In the genomic region with DNA sequence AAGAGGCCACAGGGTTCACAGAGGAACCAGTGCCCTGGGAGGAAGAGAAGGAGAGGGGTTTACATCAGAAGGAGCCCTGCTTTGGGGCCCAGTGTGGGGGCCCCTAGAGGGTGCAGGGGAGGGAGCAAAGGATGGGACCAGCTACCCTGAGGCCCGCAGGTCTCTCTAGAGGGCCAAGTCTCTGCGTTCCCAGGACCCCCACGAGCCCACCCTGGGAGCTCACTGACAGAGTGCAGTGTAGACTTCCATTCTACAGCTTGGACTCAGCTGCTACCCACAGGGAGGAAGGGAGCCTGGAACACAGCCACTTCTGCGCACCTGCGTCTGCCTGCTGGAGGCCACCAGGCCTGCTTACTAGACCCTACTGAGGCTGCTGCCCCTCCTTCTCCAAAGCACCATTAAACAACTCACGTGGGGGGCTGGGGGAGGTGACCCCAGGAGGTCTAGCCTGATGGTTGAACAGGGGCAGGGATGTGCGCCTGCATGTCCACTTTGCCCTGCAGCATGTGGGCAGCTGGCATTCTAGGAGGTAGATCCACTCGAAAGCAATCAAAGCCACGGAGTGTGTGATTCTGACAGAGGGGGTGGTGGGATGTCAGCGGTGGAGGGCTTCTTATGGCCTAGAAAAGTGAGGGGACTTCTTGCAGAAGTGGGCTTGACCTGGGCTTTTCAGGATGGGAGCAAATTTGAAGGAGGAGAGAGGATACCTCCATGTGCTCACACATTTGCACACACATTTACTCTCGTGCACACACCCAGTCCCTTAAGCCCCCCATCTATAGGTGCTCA, we compare ENCODE assay signal across 13 cellular contexts.
A peak's percentile ranks its signal among the peaks of the same experiment; 100 is the strongest.
DNase-seq lines count a peak whose midpoint lies in the region; ATAC-seq and TF ChIP-seq lines count a peak whose summit lies in the region.
"Had no signal": no experiment of that assay in that cellular context is flagged by ENCODE, and none has a peak within 500 bp of the region (broad histone marks: within the 10 kb centered on the region; RNA-seq: fewer than 3 reads in every experiment).

No MANE protein-coding gene starts in this region.

- H3K4me3 ChIP-seq in hepatocyte: no peak overlapping the region
- H3K4me3 ChIP-seq in GM23248: no peak overlapping the region
- H3K4me3 ChIP-seq in A673 (ENCODE audit: low read depth, low read length, poor library complexity, severe bottlenecking): no peak overlapping the region
- H3K4me3 ChIP-seq: smooth muscle cell had no signal

- no peaks in the 10 kb centered on the region for H3K9me3 Mint-ChIP-seq in activated T-cell treated with anti-CD3 and anti-CD28 coated beads, Interleukin-2, amount 50 U/mL, for 24 hours
- no peaks in the 10 kb centered on the region for H3K9me3 Mint-ChIP-seq in stimulated activated naive B cell treated with anti-CD40 and anti-IgM and Interleukin-4, amounts not matched to agents 10 μg/mL and 1 μg/mL and 100 μg/mL, for 72 hours

- in situ Hi-C loops in GM23248 (cut with MboI): no loop called here

- H3K9me2 ChIP-seq in hepatocyte (replicated peaks; ENCODE audit: insufficient read depth) (no peaks in the 10 kb centered on the region), GM23248 (ENCODE audit: insufficient read depth) (no peaks in the 10 kb centered on the region)

- ATAC-seq in stimulated activated naive B cell treated with anti-CD40 and anti-IgM and Interleukin-4, amounts not matched to agents 10 μg/mL and 1 μg/mL and 100 μg/mL, for 72 hours (replicated peaks): no peak
- ATAC-seq in HG03108 (IDR thresholded peaks at IDR 0.05; ENCODE audit: unreplicated experiment): no peak

- POLR2A ChIA-PET in RWPE1 (lab: Yijun Ruan, JAX; ENCODE audit: low non-redundant PET): no interaction called here
- POLR2A ChIA-PET in A673 (lab: Charles Lee; ENCODE audit: low non-redundant PET): no interaction called here

- H2AFZ ChIP-seq in hepatocyte (no peak overlapping the region), GM23248 (no peak overlapping the region)

- H3K36me3 Mint-ChIP-seq in activated T-cell treated with anti-CD3 and anti-CD28 coated beads, Interleukin-2, amount 50 U/mL, for 24 hours (ENCODE audit: low read depth): no peaks in the 10 kb centered on the region
- H3K36me3 Mint-ChIP-seq in stimulated activated naive B cell treated with anti-CD40 and anti-IgM and Interleukin-4, amounts not matched to agents 10 μg/mL and 1 μg/mL and 100 μg/mL, for 72 hours: no peaks in the 10 kb centered on the region

- no peak for TF ChIP-seq CTCF in RWPE1 (conservative IDR thresholded peaks at IDR 0.05; ENCODE audit: low read depth)
- TF ChIP-seq CTCF in hepatocyte (IDR thresholded peaks at IDR 0.05; ENCODE audit: poor library complexity): no peak
- no peak for TF ChIP-seq CTCF in A673 (conservative IDR thresholded peaks at IDR 0.05; ENCODE audit: low read depth, low read length)

- H3K4me1 Mint-ChIP-seq in activated T-cell treated with anti-CD3 and anti-CD28 coated beads, Interleukin-2, amount 50 U/mL, for 24 hours (ENCODE audit: low read depth): peaks cover 88% of the 10 kb centered on the region
- peaks cover 63 to 77% of the 10 kb centered on the region in 2 donors for H3K4me1 Mint-ChIP-seq in stimulated activated naive B cell treated with anti-CD40 and anti-IgM and Interleukin-4, amounts not matched to agents 10 μg/mL and 1 μg/mL and 100 μg/mL, for 72 hours

- H4K20me1 ChIP-seq in hepatocyte (ENCODE audit: insufficient read depth, poor library complexity, severe bottlenecking): no peaks in the 10 kb centered on the region
- H4K20me1 ChIP-seq in GM23248 (ENCODE audit: insufficient read depth): no peaks in the 10 kb centered on the region

- H3K27me3 ChIP-seq in hepatocyte (no peaks in the 10 kb centered on the region), GM23248 (replicated peaks; ENCODE audit: insufficient read depth) (no peaks in the 10 kb centered on the region), A673 (replicated peaks; ENCODE audit: insufficient read depth, low read depth, low read length, poor library complexity) (no peaks in the 10 kb centered on the region)
- H3K27me3 ChIP-seq: BE2C had no signal

- H3K9me3 ChIP-seq in hepatocyte (ENCODE audit: low read depth) (no peaks in the 10 kb centered on the region), GM23248 (ENCODE audit: low read depth) (no peaks in the 10 kb centered on the region), A673 (ENCODE audit: low read depth, low read length, poor library complexity, severe bottlenecking) (no peaks in the 10 kb centered on the region)
- H3K9me3 ChIP-seq: BE2C had no signal

- H3K4me1 ChIP-seq in hepatocyte (ENCODE audit: insufficient read depth) (peaks cover 9% of the 10 kb centered on the region), GM23248 (ENCODE audit: insufficient read depth) (peaks cover 3% of the 10 kb centered on the region), A673 (ENCODE audit: insufficient read depth, low read length, poor library complexity, severe bottlenecking) (no peaks in the 10 kb centered on the region)

- intact Hi-C loops in A673 (cut with micrococcal nuclease; ENCODE audit: unreplicated experiment): no loop called here

- 93% methylated on average over 11 of the region's 11 CpGs for WGBS in hepatocyte (ENCODE audit: low lambda C conversion rate, missing lambda C conversion rate)
- WGBS in GM23248 (ENCODE audit: low coverage in 1 of 2, low lambda C conversion rate in 2 of 2, missing lambda C conversion rate in 2 of 2), 2 experiments: 81 to 87% methylated on average over 11 of the region's 11 CpGs

- CTCF ChIA-PET in RWPE1 (lab: Yijun Ruan, JAX): interaction anchor here (0.6 to 0.9 kb wide), 4 partner anchors 8 to 324 kb away, joined by 3 to 4 read pairs (median 4); no protein-coding TSS in a partner anchor
- CTCF ChIA-PET in A673 (lab: Charles Lee): no interaction called here

- no TSS peak for BruUV-seq in A673 (replicated peaks; lab: Mats Ljungman, UMichigan)

- no peaks in the 10 kb centered on the region for H3K36me3 ChIP-seq in hepatocyte (replicated peaks; ENCODE audit: insufficient read depth, low read depth)
- no peaks in the 10 kb centered on the region for H3K36me3 ChIP-seq in GM23248 (ENCODE audit: low read depth)
- H3K36me3 ChIP-seq in A673 (ENCODE audit: insufficient read depth, low read length, poor library complexity, severe bottlenecking): no peaks in the 10 kb centered on the region
- H3K36me3 ChIP-seq: BE2C had no signal

- H3K79me2 ChIP-seq in hepatocyte (no peaks in the 10 kb centered on the region), GM23248 (ENCODE audit: insufficient read depth) (no peaks in the 10 kb centered on the region)

- H3F3A ChIP-seq in GM23248 (ENCODE audit: insufficient read depth): no peaks in the 10 kb centered on the region

- H3K9ac ChIP-seq in GM23248: no peak overlapping the region

- peak overlapping the region; percentile 23 for H3K4me3 Mint-ChIP-seq in activated T-cell treated with anti-CD3 and anti-CD28 coated beads, Interleukin-2, amount 50 U/mL, for 24 hours
- H3K4me3 Mint-ChIP-seq in stimulated activated naive B cell treated with anti-CD40 and anti-IgM and Interleukin-4, amounts not matched to agents 10 μg/mL and 1 μg/mL and 100 μg/mL, for 72 hours: peak overlapping the region in 1 of 2 donors; percentile 20

- H3K27ac ChIP-seq in RWPE1: peak overlapping the region; percentile 60
- no peak overlapping the region for H3K27ac ChIP-seq in hepatocyte
- no peak overlapping the region for H3K27ac ChIP-seq in GM23248
- no peak overlapping the region for H3K27ac ChIP-seq in A673 (ENCODE audit: low read depth, low read length, poor library complexity, severe bottlenecking)

- peak; percentile 50 for DNase-seq in activated T-cell treated with anti-CD3 and anti-CD28 coated beads, Interleukin-2, amount 50 U/mL, for 24 hours
- DNase-seq in activated T-cell treated with anti-CD3 and anti-CD28 coated beads, Interleukin-2, amount 50 U/mL, for 1 hour: no peak
- DNase-seq in RWPE1 (ENCODE audit: low spot score) (no peak), hepatocyte (ENCODE audit: low spot score) (peak; percentile 2), GM23248 (no peak), A673 (ENCODE audit: low spot score) (no peak)
- no peak for DNase-seq in stimulated activated naive B cell treated with anti-CD40 and anti-IgM and Interleukin-4, amounts not matched to agents 10 μg/mL and 1 μg/mL and 100 μg/mL, for 72 hours
- DNase-seq: BE2C, cerebellar nuclear complex, foreskin fibroblast, NCI-H1694 had no signal

- H3K27ac Mint-ChIP-seq in activated T-cell treated with anti-CD3 and anti-CD28 coated beads, Interleukin-2, amount 50 U/mL, for 24 hours: peak overlapping the region; percentile 89
- H3K27ac Mint-ChIP-seq in stimulated activated naive B cell treated with anti-CD40 and anti-IgM and Interleukin-4, amounts not matched to agents 10 μg/mL and 1 μg/mL and 100 μg/mL, for 72 hours: peak overlapping the region; percentile 48

- no peak overlapping the region for H3K4me2 ChIP-seq in hepatocyte
- no peak overlapping the region for H3K4me2 ChIP-seq in GM23248 (ENCODE audit: unreplicated experiment)

- H3K27me3 Mint-ChIP-seq in activated T-cell treated with anti-CD3 and anti-CD28 coated beads, Interleukin-2, amount 50 U/mL, for 24 hours: no peaks in the 10 kb centered on the region
- no peaks in the 10 kb centered on the region for H3K27me3 Mint-ChIP-seq in stimulated activated naive B cell treated with anti-CD40 and anti-IgM and Interleukin-4, amounts not matched to agents 10 μg/mL and 1 μg/mL and 100 μg/mL, for 72 hours

Comparison
In these comparisons a context has a peak if more than half of its experiments do, and no peak if none do; other contexts are left out.
1. DNase-seq: peak in activated T-cell treated with anti-CD3 and anti-CD28 coated beads, Interleukin-2, amount 50 U/mL, for 24 hours (single experiment) and hepatocyte (single experiment); none in activated T-cell treated with anti-CD3 and anti-CD28 coated beads, Interleukin-2, amount 50 U/mL, for 1 hour (single experiment), RWPE1 (single experiment), stimulated activated naive B cell treated with anti-CD40 and anti-IgM and Interleukin-4, amounts not matched to agents 10 μg/mL and 1 μg/mL and 100 μg/mL, for 72 hours (single experiment), GM23248 (single experiment) and A673 (single experiment).